Comparison of ENCODE assay signal across 9 cellular contexts in genomic region chr19:16001481-16002312, GRCh38. TPM values are rescaled to one million over a fixed set of nuclear protein-coding genes. Genes with fewer than 3 reads are reported as not detected.
DNase-seq lines count a peak whose midpoint lies in the region; ATAC-seq, FAIRE-seq and TF ChIP-seq lines count a peak whose summit lies in the region.
"Had no signal": no experiment of that assay in that cellular context is flagged by ENCODE, and none has a peak within 500 bp of the region (broad histone marks: within the 10 kb centered on the region; RNA-seq: fewer than 3 reads in every experiment).

No MANE protein-coding gene starts in this region.

- H3K9me3 Mint-ChIP-seq in CD14-positive monocyte, result peaks cover 0 to 4% (median 0%) of the 10 kb centered on the region in 7 donors

- peaks cover 0 to 42% (median 17%) of the 10 kb centered on the region in 4 donors for H3K4me1 ChIP-seq in tibial artery

- H3K27me3 ChIP-seq in bronchial epithelial cell (ENCODE audit: control insufficient read depth, insufficient read depth, low read length), result no peaks in the 10 kb centered on the region
- H3K27me3 ChIP-seq in tibial artery, result no peaks in the 10 kb centered on the region

- H3K36me3 Mint-ChIP-seq in CD14-positive monocyte, result no peaks in the 10 kb centered on the region

- no peaks in the 10 kb centered on the region for H3K36me3 ChIP-seq in bronchial epithelial cell (ENCODE audit: control insufficient read depth, insufficient read depth, low read length)
- no peaks in the 10 kb centered on the region for H3K36me3 ChIP-seq in tibial artery

- H3K4me1 Mint-ChIP-seq in CD14-positive monocyte, result peaks cover 33% of the 10 kb centered on the region

- H3K27ac Mint-ChIP-seq in CD14-positive monocyte, result peak overlapping the region; percentile 85 to 94 (median 90)

- peaks cover 0 to 3% (median 0%) of the 10 kb centered on the region in 3 donors for H3K27me3 Mint-ChIP-seq in CD14-positive monocyte (ENCODE audit: low read depth in 3 of 3)

- intact Hi-C loops in CD14-positive monocyte (cut with micrococcal nuclease), result no loop called here
- intact Hi-C loops in tibial artery (cut with DNase I; ENCODE audit: low total_unique reads), result no loop called here

- TF ChIP-seq CTCF in CD14-positive monocyte (IDR thresholded peaks at IDR 0.05) (no peak), bronchial epithelial cell (IDR thresholded peaks at IDR 0.05; ENCODE audit: insufficient read depth, low read length, severe bottlenecking) (no peak), tibial artery (IDR thresholded peaks at IDR 0.05) (no peak)

- H3K4me3 ChIP-seq in bronchial epithelial cell (ENCODE audit: low read depth, low read length) (peak overlapping the region; percentile 25), tibial artery (peak overlapping the region; percentile 44 to 50)

- peak overlapping the region; percentile 83 to 87 for H3K4me3 Mint-ChIP-seq in CD14-positive monocyte

- peak overlapping the region; percentile 66 to 74 for H3K27ac ChIP-seq in tibial artery

- H3K9me3 ChIP-seq in tibial artery, result no peaks in the 10 kb centered on the region

- no peak for DNase-seq in CD14-positive monocyte (ENCODE audit: low spot score)
- DNase-seq in RPMI7951 (ENCODE audit: low read depth), result peak; percentile 72
- DNase-seq in bronchial epithelial cell (ENCODE audit: low read depth), result peak; percentile 35
- peak; percentile 84 for DNase-seq in mucosa of gallbladder (ENCODE audit: low spot score)
- DNase-seq in tibial artery, result no peak

- no peak for FAIRE-seq in bronchial epithelial cell (lab: Jason Lieb, UNC)

- ATAC-seq in GM21619 (IDR thresholded peaks at IDR 0.05; ENCODE audit: unreplicated experiment), result peak; percentile 62
- no peak for ATAC-seq in HG02973 (IDR thresholded peaks at IDR 0.05; ENCODE audit: unreplicated experiment)
- no peak for ATAC-seq in HG02623 (IDR thresholded peaks at IDR 0.05; ENCODE audit: unreplicated experiment)

RNA-seq across cellular contexts. Expression of gene OR10H4, which starts 52.9 kb away (rescaled TPM):
- not detected for polyA plus RNA-seq in CD14-positive monocyte
- not detected in 2 replicates for total RNA-seq in RPMI7951 (2014; rRNA removed; shearing (Covaris generic))
- total RNA-seq in bronchial epithelial cell, result not detected in 2 replicates
- total RNA-seq in mucosa of gallbladder, result not detected
- total RNA-seq: pulmonary artery endothelial cell had no signal

Comparison
In these comparisons a context has a peak if more than half of its experiments do, and no peak if none do; other contexts are left out.
1. DNase-seq: peak in RPMI7951 (single experiment), bronchial epithelial cell (single experiment) and mucosa of gallbladder (single experiment); none in CD14-positive monocyte (single experiment) and tibial artery (0 of 2).